In the genomic region with DNA sequence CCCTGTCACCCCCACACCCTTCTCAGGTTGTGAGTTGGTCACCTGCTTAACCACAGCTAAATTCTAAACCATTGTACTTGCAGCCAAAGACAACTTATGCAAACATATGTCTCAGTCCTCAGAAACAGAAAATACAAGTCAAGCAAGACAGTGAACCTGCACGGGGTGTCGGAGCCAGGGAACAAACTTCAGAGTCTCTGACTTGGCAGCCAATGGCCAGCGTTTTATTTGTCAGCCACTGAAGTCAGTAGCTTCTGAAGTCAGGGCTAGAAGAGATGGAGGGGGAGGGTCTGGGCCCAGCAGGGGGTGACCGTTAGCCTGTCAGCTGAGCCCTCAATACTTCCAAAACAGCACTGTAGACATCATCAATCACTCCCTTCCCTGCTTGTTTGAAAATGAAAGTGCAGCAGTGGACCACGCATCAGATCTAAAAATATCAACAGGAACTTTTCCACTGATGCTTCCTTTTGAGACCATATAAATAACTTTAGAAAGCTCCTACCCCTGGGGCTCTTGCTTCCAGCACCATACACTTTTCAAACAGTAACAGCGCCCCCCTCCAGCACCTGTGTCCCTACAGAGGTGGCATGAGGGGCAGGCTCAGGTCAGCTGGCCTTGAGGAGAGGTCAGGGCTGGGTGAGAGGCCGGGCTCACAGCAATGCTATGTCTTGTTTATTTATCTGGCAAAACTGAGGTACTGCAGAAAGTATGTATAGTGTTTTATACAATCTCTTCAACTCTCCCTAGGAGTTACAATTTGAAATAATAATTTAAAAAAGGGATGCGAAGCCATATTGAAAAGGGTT, we compare ENCODE assay signal across 8 cellular contexts.
A peak's percentile ranks its signal among the peaks of the same experiment; 100 is the strongest.
DNase-seq lines count a peak whose midpoint lies in the region; ATAC-seq and FAIRE-seq lines count a peak whose summit lies in the region.
"Had no signal": no experiment of that assay in that cellular context is flagged by ENCODE, and none has a peak within 500 bp of the region (broad histone marks: within the 10 kb centered on the region; RNA-seq: fewer than 3 reads in every experiment).

No MANE protein-coding gene starts in this region.

- peak overlapping the region; percentile 17 for H3K4me3 ChIP-seq in rectal smooth muscle tissue (ENCODE audit: low read length)

- no peak overlapping the region for H3K9ac ChIP-seq in rectal smooth muscle tissue (ENCODE audit: low read length)

- no peaks in the 10 kb centered on the region for H3K4me1 ChIP-seq in rectal smooth muscle tissue (ENCODE audit: control insufficient read depth, insufficient read depth, low read length)

- peak; percentile 71 for FAIRE-seq in GM19239 (lab: Jason Lieb, UNC)

- H3K27ac ChIP-seq in rectal smooth muscle tissue (ENCODE audit: low read depth, low read length): no peak overlapping the region
- H3K27ac ChIP-seq: brain microvascular endothelial cell had no signal

- no peaks in the 10 kb centered on the region for H3K36me3 ChIP-seq in rectal smooth muscle tissue (ENCODE audit: control insufficient read depth, insufficient read depth, low read length)
- H3K36me3 ChIP-seq: brain microvascular endothelial cell had no signal

- DNase-seq in GM19239 (ENCODE audit: insufficient read length, low spot score) (no peak), RPMI8226 (peak; percentile 10), COLO668 (lab: John Stamatoyannopoulos, UW; ENCODE audit: unreplicated experiment) (no peak), DMS79 (lab: John Stamatoyannopoulos, UW) (no peak)
- DNase-seq in activated CD4-positive, alpha-beta T cell treated with anti-CD3 and anti-CD28 coated beads for 48 hours: no peak
- DNase-seq: brain microvascular endothelial cell had no signal

- peak; percentile 53 for ATAC-seq in HG02798 (IDR thresholded peaks at IDR 0.05; ENCODE audit: poor library complexity, unreplicated experiment)

- H3K27me3 ChIP-seq in rectal smooth muscle tissue (ENCODE audit: control insufficient read depth, insufficient read depth, low read length): no peaks in the 10 kb centered on the region
- H3K27me3 ChIP-seq: brain microvascular endothelial cell had no signal
